ENCODE assay signal across 2 cellular contexts in genomic region chr22:46991666-46992065, GRCh38.
TF ChIP-seq lines count a peak whose summit lies in the region.

No MANE protein-coding gene starts in this region.

TF ChIP-seq in GM23338, 12 proteins besides CTCF, POLR2A, EP300 and RAD21 (continued from another document):
- TF ChIP-seq ZNF462 (CRISPR knock-in tag; IDR thresholded peaks at IDR 0.05) = no peak
- TF ChIP-seq EZH2 (IDR thresholded peaks at IDR 0.05; ENCODE audit: low read depth, unreplicated experiment) = no peak
- TF ChIP-seq STAT1 (IDR thresholded peaks at IDR 0.05; ENCODE audit: unreplicated experiment) = no peak
- TF ChIP-seq ZNF114 (CRISPR knock-in tag; IDR thresholded peaks at IDR 0.05) = no peak
- TF ChIP-seq REST (IDR thresholded peaks at IDR 0.05; ENCODE audit: unreplicated experiment) = no peak
- no peak for TF ChIP-seq CREB1 (CRISPR knock-in tag; IDR thresholded peaks at IDR 0.05; ENCODE audit: low read depth)
- TF ChIP-seq, protein P1, sequence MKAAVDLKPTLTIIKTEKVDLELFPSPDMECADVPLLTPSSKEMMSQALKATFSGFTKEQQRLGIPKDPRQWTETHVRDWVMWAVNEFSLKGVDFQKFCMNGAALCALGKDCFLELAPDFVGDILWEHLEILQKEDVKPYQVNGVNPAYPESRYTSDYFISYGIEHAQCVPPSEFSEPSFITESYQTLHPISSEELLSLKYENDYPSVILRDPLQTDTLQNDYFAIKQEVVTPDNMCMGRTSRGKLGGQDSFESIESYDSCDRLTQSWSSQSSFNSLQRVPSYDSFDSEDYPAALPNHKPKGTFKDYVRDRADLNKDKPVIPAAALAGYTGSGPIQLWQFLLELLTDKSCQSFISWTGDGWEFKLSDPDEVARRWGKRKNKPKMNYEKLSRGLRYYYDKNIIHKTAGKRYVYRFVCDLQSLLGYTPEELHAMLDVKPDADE (IDR thresholded peaks at IDR 0.05) = no peak
- no peak for TF ChIP-seq NANOG (IDR thresholded peaks at IDR 0.05; ENCODE audit: borderline replicate concordance)
- no peak for TF ChIP-seq JUNB (IDR thresholded peaks at IDR 0.05; ENCODE audit: unreplicated experiment)
- TF ChIP-seq EZH2phosphoT487 (IDR thresholded peaks at IDR 0.05; ENCODE audit: unreplicated experiment) = no peak
TF ChIP-seq in GM23338: peak in this region for 0.

TF ChIP-seq in IMR-90, 13 proteins besides CTCF, POLR2A, EP300 and RAD21 (continued from another document):
- TF ChIP-seq MXI1 (IDR thresholded peaks at IDR 0.05; ENCODE audit: borderline replicate concordance, low read depth, low read length) = no peak
- TF ChIP-seq, protein P2, sequence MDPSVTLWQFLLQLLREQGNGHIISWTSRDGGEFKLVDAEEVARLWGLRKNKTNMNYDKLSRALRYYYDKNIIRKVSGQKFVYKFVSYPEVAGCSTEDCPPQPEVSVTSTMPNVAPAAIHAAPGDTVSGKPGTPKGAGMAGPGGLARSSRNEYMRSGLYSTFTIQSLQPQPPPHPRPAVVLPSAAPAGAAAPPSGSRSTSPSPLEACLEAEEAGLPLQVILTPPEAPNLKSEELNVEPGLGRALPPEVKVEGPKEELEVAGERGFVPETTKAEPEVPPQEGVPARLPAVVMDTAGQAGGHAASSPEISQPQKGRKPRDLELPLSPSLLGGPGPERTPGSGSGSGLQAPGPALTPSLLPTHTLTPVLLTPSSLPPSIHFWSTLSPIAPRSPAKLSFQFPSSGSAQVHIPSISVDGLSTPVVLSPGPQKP (IDR thresholded peaks at IDR 0.05; ENCODE audit: borderline replicate concordance, low read depth, low read length) = no peak
- no peak for TF ChIP-seq RCOR1 (IDR thresholded peaks at IDR 0.05; ENCODE audit: insufficient replicate concordance, low read length)
- TF ChIP-seq FOS (IDR thresholded peaks at IDR 0.05; ENCODE audit: low read depth, low read length) = no peak
- TF ChIP-seq CEBPB (IDR thresholded peaks at IDR 0.05; ENCODE audit: low read depth, low read length) = no peak
- no peak for TF ChIP-seq SMC3 (IDR thresholded peaks at IDR 0.05; ENCODE audit: low read depth, low read length)
- TF ChIP-seq MAFK (IDR thresholded peaks at IDR 0.05; ENCODE audit: low read depth, low read length) = no peak
- TF ChIP-seq MAZ (IDR thresholded peaks at IDR 0.05; ENCODE audit: borderline replicate concordance, low read depth, low read length) = no peak
- TF ChIP-seq CHD1 (IDR thresholded peaks at IDR 0.05; ENCODE audit: low read depth, low read length) = no peak
- no peak for TF ChIP-seq NFE2L2 (IDR thresholded peaks at IDR 0.05; ENCODE audit: low read depth, low read length)
